Comparison of ENCODE assay signal across 24 cellular contexts in genomic region chr20:40880716-40881104, GRCh38.
"Had no signal": no experiment of that assay in that cellular context is flagged by ENCODE, and none has a peak within 500 bp of the region (broad histone marks: within the 10 kb centered on the region; RNA-seq: fewer than 3 reads in every experiment).

No MANE protein-coding gene starts in this region.

- H3K27ac ChIP-seq: brain microvascular endothelial cell, colonic mucosa, epithelial cell of prostate, heart left ventricle, stomach, suprapubic skin, transverse colon had no signal

- H3K4me1 Mint-ChIP-seq: endodermal cell; stimulated activated memory B cell treated with anti-CD40 and anti-IgM and Interleukin-4, amounts not matched to agents 10 μg/mL and 1 μg/mL and 100 μg/mL, for 72 hours had no signal

- H3K27me3 ChIP-seq: brain microvascular endothelial cell, colonic mucosa, stomach, suprapubic skin, transverse colon had no signal

- H3K27ac Mint-ChIP-seq: activated T-helper 1 cell treated with anti-CD3 and anti-CD28 coated beads, Interleukin-12 subunit alpha, Interleukin-12 subunit beta, Interleukin-2, Interleukin-4 antibody, amounts not matched to agents 30 ng/mL and 10 ng/mL and 1 ng/mL, durations not matched to agents 14 hours and 24 hours and 36 hours; endodermal cell; stimulated activated memory B cell treated with anti-CD40 and anti-IgM and Interleukin-4, amounts not matched to agents 10 μg/mL and 1 μg/mL and 100 μg/mL, for 72 hours had no signal

- H3K36me3 ChIP-seq: brain microvascular endothelial cell, colonic mucosa, heart left ventricle, stomach, suprapubic skin, transverse colon had no signal

- H3K4me3 ChIP-seq: colonic mucosa, heart left ventricle, stomach, suprapubic skin, transverse colon had no signal

- ATAC-seq: heart left ventricle; left colon; sciatic nerve; stimulated activated memory B cell treated with anti-CD40 and anti-IgM and Interleukin-4, amounts not matched to agents 10 μg/mL and 1 μg/mL and 100 μg/mL, for 72 hours had no signal

- FAIRE-seq: keratinocyte, small intestine, urothelium cell line had no signal

- H3K9me3 ChIP-seq: colonic mucosa, suprapubic skin, transverse colon had no signal

- H3K36me3 Mint-ChIP-seq: stimulated activated memory B cell treated with anti-CD40 and anti-IgM and Interleukin-4, amounts not matched to agents 10 μg/mL and 1 μg/mL and 100 μg/mL, for 72 hours had no signal

- H3K4me1 ChIP-seq: colonic mucosa, stomach, suprapubic skin, transverse colon had no signal

- H3K4me3 Mint-ChIP-seq: activated T-helper 1 cell treated with anti-CD3 and anti-CD28 coated beads, Interleukin-12 subunit alpha, Interleukin-12 subunit beta, Interleukin-2, Interleukin-4 antibody, amounts not matched to agents 30 ng/mL and 10 ng/mL and 1 ng/mL, durations not matched to agents 14 hours and 24 hours and 36 hours; endodermal cell; stimulated activated memory B cell treated with anti-CD40 and anti-IgM and Interleukin-4, amounts not matched to agents 10 μg/mL and 1 μg/mL and 100 μg/mL, for 72 hours had no signal

- DNase-seq: activated CD4-positive, alpha-beta T cell treated with anti-CD3 and anti-CD28 coated beads for 1 hour; activated CD4-positive, alpha-beta T cell treated with anti-CD3 and anti-CD28 coated beads, Interleukin-2, amount 50 U/mL, for 4 hours; activated gamma-delta T cell; activated naive CD4-positive, alpha-beta T cell treated with anti-CD3 and anti-CD28 coated beads, Interleukin-2, amount 50 U/mL, for 16 hours; aorta; brain microvascular endothelial cell; central memory CD4-positive, alpha-beta T cell; colonic mucosa; endodermal cell; heart left ventricle; left colon; mesenchymal stem cell; occipital lobe; small intestine; stimulated activated CD4-positive, alpha-beta T cell treated with anti-CD3 and anti-CD28 coated beads, Interleukin-2, amount 100 ng/mL, for 24 hours; stomach; transverse colon had no signal
